In the genomic region with DNA sequence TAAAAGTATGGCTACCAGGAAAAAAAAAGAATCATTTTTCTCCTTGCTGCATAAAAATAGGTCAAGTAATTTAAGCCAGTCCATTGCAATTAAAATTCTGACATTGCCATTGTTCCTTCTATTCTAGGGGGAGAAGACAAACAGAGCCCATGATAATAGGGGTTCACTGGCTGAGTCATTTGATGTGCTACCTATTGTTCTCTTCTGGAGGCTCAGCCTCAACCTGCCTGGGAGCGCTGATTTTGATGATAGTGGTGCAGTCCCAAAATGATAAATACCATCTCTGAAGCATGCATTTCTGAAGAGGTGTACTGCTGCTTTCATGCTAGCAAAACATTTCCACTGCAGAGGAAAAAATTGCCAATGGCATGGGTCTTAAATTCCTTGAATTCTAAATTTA, we compare ENCODE assay signal across 15 cellular contexts. TPM values are rescaled to one million over a fixed set of nuclear protein-coding genes. Genes with fewer than 3 reads are reported as not detected.
DNase-seq lines count a peak whose midpoint lies in the region; ATAC-seq and TF ChIP-seq lines count a peak whose summit lies in the region.
"Had no signal": no experiment of that assay in that cellular context is flagged by ENCODE, and none has a peak within 500 bp of the region (broad histone marks: within the 10 kb centered on the region; RNA-seq: fewer than 3 reads in every experiment).

No MANE protein-coding gene starts in this region.

- TF ChIP-seq POLR2A in thyroid gland (IDR thresholded peaks at IDR 0.05) (no peak), GM18505 (IDR thresholded peaks at IDR 0.05; ENCODE audit: borderline replicate concordance, extremely low read depth, insufficient read depth, insufficient read length) (no peak)

- H3K23ac ChIP-seq in mesenchymal stem cell (ENCODE audit: low read length in 2 of 2), result no peak overlapping the region

- no peaks in the 10 kb centered on the region for H3K79me1 ChIP-seq in mesenchymal stem cell (replicated peaks; ENCODE audit: low read length, poor library complexity, severe bottlenecking)

- no peak overlapping the region for H3K14ac ChIP-seq in mesenchymal stem cell (ENCODE audit: low read length in 2 of 2)

- H2BK15ac ChIP-seq in mesenchymal stem cell (ENCODE audit: low read depth, poor library complexity, severe bottlenecking), result no peak overlapping the region

- POLR2A ChIA-PET in WTC11 (lab: Charles Lee), result no interaction called here

- WGBS in mesenchymal stem cell, result 70% methylated on average over 1 of the region's 1 CpG
- WGBS in thyroid gland, 2 donors, result 93 to 100% methylated on average over 1 of the region's 1 CpG

- no peak overlapping the region for H2BK120ac ChIP-seq in mesenchymal stem cell (ENCODE audit: low read depth, low read length)

- CTCF ChIA-PET in WTC11 (lab: Charles Lee), result interaction anchor here (1.0 kb wide), 1 partner anchor 149 kb away, joined by 6 read pairs; no protein-coding TSS in a partner anchor

- peak overlapping the region; percentile 44 for H2AK5ac ChIP-seq in mesenchymal stem cell (ENCODE audit: low read length, severe bottlenecking)

- peak overlapping the region; percentile 36 for H3K4me3 Mint-ChIP-seq in WTC11
- H3K4me3 Mint-ChIP-seq: memory B cell had no signal

- DNase-seq in left ventricle myocardium inferior (no peak), cardiac septum (ENCODE audit: low spot score) (no peak), WTC11 (ENCODE audit: low spot score) (no peak), mesenchymal stem cell (no peak), thyroid gland (no peak), NCI-H2227 (lab: John Stamatoyannopoulos, UW; ENCODE audit: unreplicated experiment) (no peak), HCEC 1CT (no peak)
- DNase-seq: activated CD8-positive, alpha-beta memory T cell treated with anti-CD3 and anti-CD28 coated beads, Interleukin-2, amount 50 U/mL, for 4 hours; activated effector memory CD4-positive, alpha-beta T cell treated with anti-CD3 and anti-CD28 coated beads, Interleukin-2, amount 50 U/mL, for 16 hours; heart right ventricle; T1000 had no signal

- H3K36me3 ChIP-seq in left ventricle myocardium inferior, result peaks cover 7% of the 10 kb centered on the region
- H3K36me3 ChIP-seq in mesenchymal stem cell (ENCODE audit: control insufficient read depth in 1 of 2, insufficient read depth in 2 of 2, low read depth in 1 of 2, low read length in 2 of 2), result peaks cover 8 to 21% of the 10 kb centered on the region in 2 experiments
- peaks cover 11 to 21% of the 10 kb centered on the region in 2 donors for H3K36me3 ChIP-seq in thyroid gland
- H3K36me3 ChIP-seq: neutrophil had no signal

- ATAC-seq in WTC11 (peak; percentile 10; the same call in 1 of the 2 replicates), GM18505 (IDR thresholded peaks at IDR 0.05; ENCODE audit: unreplicated experiment) (no peak)
- ATAC-seq: heart right ventricle had no signal

- no peaks in the 10 kb centered on the region for H3K27me3 ChIP-seq in left ventricle myocardium inferior (ENCODE audit: low read depth)
- no peaks in the 10 kb centered on the region for H3K27me3 ChIP-seq in mesenchymal stem cell (ENCODE audit: control insufficient read depth in 1 of 2, insufficient read depth in 1 of 2, low read length in 2 of 2)
- H3K27me3 ChIP-seq in thyroid gland, result no peaks in the 10 kb centered on the region
- H3K27me3 ChIP-seq: heart right ventricle, neutrophil had no signal

- no peak overlapping the region for H3K9ac ChIP-seq in mesenchymal stem cell (ENCODE audit: low read length)

- H3K27ac ChIP-seq in left ventricle myocardium inferior (replicated peaks) (peak overlapping the region; percentile 10), mesenchymal stem cell (ENCODE audit: low read length, poor library complexity, severe bottlenecking) (peak overlapping the region; percentile 49), thyroid gland (peak overlapping the region; percentile 99 to 100 (median 100))

- H3K36me3 Mint-ChIP-seq in WTC11, result peaks cover 17% of the 10 kb centered on the region

- no peak overlapping the region for H3K4me3 ChIP-seq in left ventricle myocardium inferior
- H3K4me3 ChIP-seq in mesenchymal stem cell (ENCODE audit: insufficient read depth in 1 of 2, low read depth in 1 of 2, low read length in 2 of 2), result no peak overlapping the region
- no peak overlapping the region for H3K4me3 ChIP-seq in thyroid gland (replicated peaks in 1 of 3)
- H3K4me3 ChIP-seq: heart right ventricle had no signal

- H3K9me3 ChIP-seq in left ventricle myocardium inferior (replicated peaks) (no peaks in the 10 kb centered on the region), mesenchymal stem cell (ENCODE audit: control insufficient read depth, low read length) (no peaks in the 10 kb centered on the region), thyroid gland (no peaks in the 10 kb centered on the region)
- H3K9me3 ChIP-seq: heart right ventricle, neutrophil had no signal

- no peak overlapping the region for H4K91ac ChIP-seq in mesenchymal stem cell (ENCODE audit: low read length)

- H3K18ac ChIP-seq in mesenchymal stem cell (ENCODE audit: low read depth in 1 of 2, low read length in 2 of 2), result peak overlapping the region; percentile 64 to 75

- H2BK12ac ChIP-seq in mesenchymal stem cell (ENCODE audit: low read length in 2 of 2), result peak overlapping the region in 1 of 2 experiments; percentile 60

- no peak for TF ChIP-seq CTCF in left ventricle myocardium inferior (IDR thresholded peaks at IDR 0.05; ENCODE audit: borderline replicate concordance)
- TF ChIP-seq CTCF in WTC11 (IDR thresholded peaks at IDR 0.05), result no peak
- peak in 1 of 6 experiments; percentile 5 for TF ChIP-seq CTCF in thyroid gland (IDR thresholded peaks at IDR 0.05)

- intact Hi-C loops in left ventricle myocardium inferior (cut with micrococcal nuclease) (loop anchor here (10.0 kb wide), 1 partner anchor 534 kb away; no protein-coding TSS in a partner anchor), cardiac septum (cut with DNase I) (no loop called here), thyroid gland (cut with DNase I) (loop anchor here (10.0 kb wide), 1 partner anchor 134 kb away; no protein-coding TSS in a partner anchor)

- no peak overlapping the region for H4K8ac ChIP-seq in mesenchymal stem cell (ENCODE audit: low read length)

- H3K4me2 ChIP-seq in mesenchymal stem cell (ENCODE audit: low read length, poor library complexity, severe bottlenecking), result no peak overlapping the region

- peaks cover 74% of the 10 kb centered on the region for H3K4me1 Mint-ChIP-seq in WTC11

- H2AFZ ChIP-seq in mesenchymal stem cell (ENCODE audit: low read depth, low read length), result no peak overlapping the region

- peak overlapping the region; percentile 66 for H2BK5ac ChIP-seq in mesenchymal stem cell (ENCODE audit: low read depth, low read length, poor library complexity, severe bottlenecking)

- peak overlapping the region; percentile 95 for H3K27ac Mint-ChIP-seq in WTC11
- H3K27ac Mint-ChIP-seq: memory B cell had no signal

- H3K4ac ChIP-seq in mesenchymal stem cell (ENCODE audit: low read depth in 1 of 2, low read length in 2 of 2), result peak overlapping the region in 1 of 2 experiments; percentile 37

- H3K4me1 ChIP-seq in left ventricle myocardium inferior (peaks cover 53% of the 10 kb centered on the region), mesenchymal stem cell (ENCODE audit: control insufficient read depth, insufficient read depth, low read depth, low read length) (peaks cover 5% of the 10 kb centered on the region), thyroid gland (peaks cover 0 to 30% of the 10 kb centered on the region in 2 donors)

- H3K27me3 Mint-ChIP-seq in WTC11 (ENCODE audit: low read depth), result no peaks in the 10 kb centered on the region
- H3K27me3 Mint-ChIP-seq: memory B cell, type B pancreatic cell had no signal

- H3K9me3 Mint-ChIP-seq in WTC11, result peaks cover 2% of the 10 kb centered on the region; the same call in 1 of the 2 replicates
- H3K9me3 Mint-ChIP-seq: memory B cell, type B pancreatic cell had no signal

TF ChIP-seq in WTC11, 78 proteins besides CTCF, POLR2A, EP300 and RAD21:
- no peak for TF ChIP-seq FOXP1 (CRISPR knock-in tag; IDR thresholded peaks at IDR 0.05; ENCODE audit: borderline replicate concordance)

RNA-seq across cellular contexts. Expression of a gene that starts 5.8 kb away (rescaled TPM):
- total RNA-seq in left ventricle myocardium inferior (105 TPM), cardiac septum (135 TPM), WTC11 (2021) (63.4 to 82.3 TPM (median 81.8 TPM) in 3 replicates), thyroid gland (100 to 1,000 TPM; 178 to 354 (median 261) TPM)
- polyA plus RNA-seq in mesenchymal stem cell (2013, experiment 1 of 2), result 334 TPM
- polyA plus RNA-seq in mesenchymal stem cell (2013, experiment 2 of 2), result 337 TPM

Comparison
In these comparisons a context has a peak if more than half of its experiments do, and no peak if none do; other contexts are left out.
1. H3K27ac ChIP-seq: peak in every context shown above with its lines; median percentile 100 in thyroid gland; 49 in mesenchymal stem cell; 10 in left ventricle myocardium inferior.